10 cellular contexts compared by ENCODE assay signal in the genomic region with DNA sequence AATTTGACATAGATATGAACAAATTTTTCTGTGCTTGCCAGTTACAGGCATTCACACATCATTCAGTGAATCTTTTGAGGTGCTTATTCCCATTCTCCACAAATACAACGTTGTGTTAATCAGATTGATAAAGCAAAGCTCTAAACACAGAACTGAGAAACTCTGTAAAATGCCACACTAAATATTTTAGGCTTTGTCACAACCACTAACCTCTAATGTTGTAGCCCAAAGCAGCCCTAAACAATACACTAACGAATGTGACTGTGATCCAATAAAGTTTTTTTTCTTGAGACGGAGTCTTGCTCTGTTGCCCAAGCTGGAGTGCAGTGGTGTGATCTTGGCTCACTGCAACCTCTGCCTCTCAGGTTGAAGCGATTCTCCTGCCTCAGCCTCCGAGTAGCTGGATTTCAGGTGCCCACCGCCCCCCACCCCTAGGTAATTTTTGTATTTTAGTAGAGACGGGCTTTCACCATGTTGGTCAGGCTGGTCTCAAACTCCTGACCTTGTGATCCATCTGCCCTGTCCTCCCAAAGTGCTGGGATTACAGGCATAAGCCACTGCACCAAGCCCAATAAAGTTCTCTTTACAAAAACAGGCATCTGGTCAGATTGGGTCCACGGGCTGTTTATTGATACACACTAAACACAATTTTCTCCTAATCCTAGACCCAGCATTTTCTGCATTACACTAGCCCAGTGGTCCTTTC. TPM values are rescaled to one million over a fixed set of nuclear protein-coding genes. Genes with fewer than 3 reads are reported as not detected.
DNase-seq lines count a peak whose midpoint lies in the region; ATAC-seq and TF ChIP-seq lines count a peak whose summit lies in the region.
"Had no signal": no experiment of that assay in that cellular context is flagged by ENCODE, and none has a peak within 500 bp of the region (broad histone marks: within the 10 kb centered on the region; RNA-seq: fewer than 3 reads in every experiment).

No MANE protein-coding gene starts in this region.

- peaks cover 4% of the 10 kb centered on the region; the same call in 1 of the 2 replicates for H3K79me2 ChIP-seq in OCI-LY3 (ENCODE audit: low read length)

- ATAC-seq in GM18907 (IDR thresholded peaks at IDR 0.05; ENCODE audit: unreplicated experiment) (peak; percentile 25), HG02763 (IDR thresholded peaks at IDR 0.05; ENCODE audit: unreplicated experiment) (peak; percentile 14)

- H3K4me3 ChIP-seq in BLaER1 (no peak overlapping the region), OCI-LY3 (ENCODE audit: low read length) (0 out of 2 replicates have a peak overlapping the region, but pooled peaks have one; percentile 24)

- H4K20me1 ChIP-seq in BLaER1 (peaks cover 61% of the 10 kb centered on the region), OCI-LY3 (ENCODE audit: insufficient read depth, low read length) (peaks cover 50% of the 10 kb centered on the region)

- H3K4me1 ChIP-seq in BLaER1 (peaks cover 47% of the 10 kb centered on the region), OCI-LY3 (ENCODE audit: low read length) (peaks cover 26% of the 10 kb centered on the region)
- H3K4me1 ChIP-seq: parathyroid adenoma had no signal

- peaks cover 11% of the 10 kb centered on the region for H3K36me3 Mint-ChIP-seq in type B pancreatic cell

- H3K4me1 Mint-ChIP-seq in type B pancreatic cell (ENCODE audit: unreplicated experiment): no peaks in the 10 kb centered on the region

- H3K4me2 ChIP-seq in BLaER1: peak overlapping the region; percentile 50
- H3K4me2 ChIP-seq in OCI-LY3 (ENCODE audit: low read length): peak overlapping the region; percentile 70

- H3K27ac ChIP-seq in BLaER1: no peak overlapping the region
- no peak overlapping the region; the same call in 1 of the 2 replicates for H3K27ac ChIP-seq in OCI-LY3 (ENCODE audit: low read length)
- H3K27ac ChIP-seq: HL-60, parathyroid adenoma had no signal

- TF ChIP-seq CTCF in OCI-LY3 (IDR thresholded peaks at IDR 0.05; ENCODE audit: low read depth, low read length) (no peak), type B pancreatic cell (conservative IDR thresholded peaks at IDR 0.05) (no peak)

- no peaks in the 10 kb centered on the region for H3K27me3 ChIP-seq in BLaER1
- H3K27me3 ChIP-seq in OCI-LY3 (ENCODE audit: low read depth, low read length): no peaks in the 10 kb centered on the region

- no peaks in the 10 kb centered on the region for H3K9me3 ChIP-seq in BLaER1
- no peaks in the 10 kb centered on the region for H3K9me3 ChIP-seq in OCI-LY3 (ENCODE audit: insufficient read depth, low read length)

- TF ChIP-seq POLR2A in erythroblast (IDR thresholded peaks at IDR 0.05; ENCODE audit: low read length): no peak

- no peak overlapping the region for H3K27ac Mint-ChIP-seq in type B pancreatic cell

- H3K9ac ChIP-seq in BLaER1 (no peak overlapping the region), OCI-LY3 (ENCODE audit: low read length) (no peak overlapping the region)
- H3K9ac ChIP-seq: parathyroid adenoma had no signal

- H3K9me3 Mint-ChIP-seq in type B pancreatic cell: no peaks in the 10 kb centered on the region

- no peak overlapping the region for H2AFZ ChIP-seq in OCI-LY3 (ENCODE audit: low read depth, low read length)
- H2AFZ ChIP-seq: parathyroid adenoma had no signal

- H3K4me3 Mint-ChIP-seq in type B pancreatic cell: no peak overlapping the region

- H3K36me3 ChIP-seq in BLaER1 (peaks cover 50% of the 10 kb centered on the region), OCI-LY3 (replicated peaks; ENCODE audit: low read depth, low read length) (peaks cover 33% of the 10 kb centered on the region)

- H3K27me3 Mint-ChIP-seq in type B pancreatic cell: no peaks in the 10 kb centered on the region

- DNase-seq in SIG-M5 (lab: John Stamatoyannopoulos, UW) (no peak), NCI-H2196 treated with DMSO at 0.1 percent for 48 hours (lab: John Stamatoyannopoulos, UW; ENCODE audit: unreplicated experiment) (no peak), type B pancreatic cell (ENCODE audit: extremely low spot score, unreplicated experiment) (no peak), erythroblast (lab: John Stamatoyannopoulos, UW) (no peak)

RNA-seq across cellular contexts. Expression of a gene that starts 6.9 kb away (rescaled TPM):
- 111 and 150 TPM in 2 replicates for total RNA-seq in type B pancreatic cell (ENCODE audit: low replicate concordance)
